ENCODE assay signal across 8 cellular contexts in genomic region chr12:94262228-94263010, GRCh38.
A peak's percentile ranks its signal among the peaks of the same experiment; 100 is the strongest.
DNase-seq lines count a peak whose midpoint lies in the region; ATAC-seq, FAIRE-seq and TF ChIP-seq lines count a peak whose summit lies in the region.

No MANE protein-coding gene starts in this region.

- peaks cover 64% of the 10 kb centered on the region for H3K36me3 Mint-ChIP-seq in activated naive CD4-positive, alpha-beta T cell treated with anti-CD3 and anti-CD28 coated beads, Interleukin-2, amount 10 ng/mL, durations not matched to agents 7 days and 5 days

- peak overlapping the region; percentile 94 for H3K27ac Mint-ChIP-seq in activated naive CD4-positive, alpha-beta T cell treated with anti-CD3 and anti-CD28 coated beads, Interleukin-2, amount 10 ng/mL, durations not matched to agents 7 days and 5 days

- no peaks in the 10 kb centered on the region for H3K27me3 ChIP-seq in BE2C

- intact Hi-C loops in head of caudate nucleus (cut with DNase I), result no loop called here

- TF ChIP-seq CTCF in BE2C (IDR thresholded peaks at IDR 0.05; ENCODE audit: low read depth, low read length), result no peak

- FAIRE-seq in urothelium cell line (lab: Jason Lieb, UNC), result no peak

- DNase-seq in BE2C, result peak; percentile 85
- DNase-seq in activated naive CD4-positive, alpha-beta T cell treated with anti-CD3 and anti-CD28 coated beads, Interleukin-2, amount 10 ng/mL, durations not matched to agents 7 days and 5 days, result peak; percentile 77
- DNase-seq in head of caudate nucleus, result peak; percentile 52 to 90 (median 71)
- DNase-seq in pulmonary artery endothelial cell (ENCODE audit: low read depth, low spot score), result peak; percentile 43
- DNase-seq in urothelium cell line (ENCODE audit: low spot score), result peak; percentile 74

- H3K4me3 ChIP-seq in BE2C (ENCODE audit: low read depth, low read length), result peak overlapping the region; percentile 76

- H3K9me3 ChIP-seq in BE2C, result no peaks in the 10 kb centered on the region

- CTCF ChIA-PET in activated naive CD4-positive, alpha-beta T cell treated with anti-CD3 and anti-CD28 coated beads, Interleukin-2, amount 10 ng/mL, durations not matched to agents 7 days and 5 days (lab: Charles Lee), result interaction anchor here (0.9 to 1.5 kb wide), 8 partner anchors 43 to 172 kb away, joined by 3 to 4 read pairs (median 4); no protein-coding TSS in a partner anchor

- H3K36me3 ChIP-seq in BE2C, result no peaks in the 10 kb centered on the region

- H3K27me3 Mint-ChIP-seq in activated naive CD4-positive, alpha-beta T cell treated with anti-CD3 and anti-CD28 coated beads, Interleukin-2, amount 10 ng/mL, durations not matched to agents 7 days and 5 days, result no peaks in the 10 kb centered on the region

- ATAC-seq in GM19372 (IDR thresholded peaks at IDR 0.05; ENCODE audit: low read depth, unreplicated experiment) (peak; percentile 38), HG03565 (IDR thresholded peaks at IDR 0.05; ENCODE audit: unreplicated experiment) (peak; percentile 29)

- H3K4me1 Mint-ChIP-seq in activated naive CD4-positive, alpha-beta T cell treated with anti-CD3 and anti-CD28 coated beads, Interleukin-2, amount 10 ng/mL, durations not matched to agents 7 days and 5 days, result peaks cover 46% of the 10 kb centered on the region

- H3K4me1 ChIP-seq in BE2C, result peaks cover 25% of the 10 kb centered on the region

- peak; percentile 59 for TF ChIP-seq POLR2A in Raji (IDR thresholded peaks at IDR 0.05; ENCODE audit: insufficient read depth, low read depth, low read length)

- peak overlapping the region; percentile 80 for H3K4me3 Mint-ChIP-seq in activated naive CD4-positive, alpha-beta T cell treated with anti-CD3 and anti-CD28 coated beads, Interleukin-2, amount 10 ng/mL, durations not matched to agents 7 days and 5 days

- H3K9me3 Mint-ChIP-seq in activated naive CD4-positive, alpha-beta T cell treated with anti-CD3 and anti-CD28 coated beads, Interleukin-2, amount 10 ng/mL, durations not matched to agents 7 days and 5 days, result no peaks in the 10 kb centered on the region

Comparison
In these comparisons a context has a peak if more than half of its experiments do, and no peak if none do; other contexts are left out.
1. Peak in every context shown above with its lines: DNase-seq, ATAC-seq and H3K4me3 ChIP-seq.